In the genomic region with DNA sequence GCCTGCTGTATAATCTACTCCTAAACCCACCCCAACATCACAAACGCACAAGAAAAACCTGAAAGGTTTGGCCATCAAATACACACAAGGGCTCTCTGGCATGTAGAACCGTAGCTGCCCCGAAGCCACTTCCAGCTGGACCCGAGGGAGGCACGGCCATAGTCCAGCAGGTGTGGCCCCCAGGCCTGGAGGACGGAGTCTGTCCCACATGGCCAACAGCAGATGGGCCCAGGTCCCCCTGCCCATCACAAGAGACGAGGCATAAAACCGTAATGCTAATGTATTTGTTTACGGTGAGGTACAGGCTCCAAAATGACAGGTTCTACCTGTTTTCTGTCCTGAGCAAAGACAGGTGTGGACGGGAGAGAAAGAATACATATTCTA, we compare ENCODE assay signal across 26 cellular contexts.
DNase-seq lines count a peak whose midpoint lies in the region; ATAC-seq, FAIRE-seq and TF ChIP-seq lines count a peak whose summit lies in the region.
"Had no signal": no experiment of that assay in that cellular context is flagged by ENCODE, and none has a peak within 500 bp of the region (broad histone marks: within the 10 kb centered on the region; RNA-seq: fewer than 3 reads in every experiment).

No MANE protein-coding gene starts in this region.

- no peak overlapping the region for H4K5ac ChIP-seq in H1 (ENCODE audit: insufficient read length, low read depth, low read length)

- H4K8ac ChIP-seq in H1 (ENCODE audit: extremely low read depth, insufficient read depth, low read length): no peak overlapping the region

- H2AK5ac ChIP-seq in H1 (ENCODE audit: low read depth, low read length): no peak overlapping the region

- no peak overlapping the region for H2AFZ ChIP-seq in H1 (ENCODE audit: low read length)

- H3K79me2 ChIP-seq in H1 (ENCODE audit: control insufficient read depth in 1 of 2, insufficient read depth in 2 of 2, low read length in 2 of 2): no peaks in the 10 kb centered on the region

- no peak for FAIRE-seq in H1 (lab: Jason Lieb, UNC)
- FAIRE-seq: H54 had no signal

- no peak overlapping the region for H4K91ac ChIP-seq in H1 (replicated peaks; ENCODE audit: insufficient read length, low read length)

- H4K20me1 ChIP-seq in H1 (replicated peaks in 1 of 2; ENCODE audit: control insufficient read depth in 1 of 2, insufficient read depth in 2 of 2, low read length in 2 of 2): peaks cover 0 to 2% of the 10 kb centered on the region in 2 experiments

- H3K4ac ChIP-seq in H1 (replicated peaks; ENCODE audit: insufficient read length, low read depth, low read length): no peak overlapping the region

- 92% methylated on average over 10 of the region's 10 CpGs; no CpG with 5 or more reads in 1 of the 2 experiments for WGBS in H1 (ENCODE audit: extremely low coverage in 1 of 2, insufficient coverage in 1 of 2, insufficient read length in 1 of 2, insufficient replicate concordance in 2 of 2, low coverage in 1 of 2, low lambda C conversion rate in 2 of 2, missing lambda C conversion rate in 1 of 2), 2 experiments

- no peak for TF ChIP-seq POLR2A in Peyer's patch (IDR thresholded peaks at IDR 0.05)
- no peak for TF ChIP-seq POLR2A in H1 (IDR thresholded peaks at IDR 0.05; ENCODE audit: control extremely low read depth in 1 of 2, low read depth in 2 of 2, low read length in 2 of 2)

- TF ChIP-seq CTCF in Peyer's patch (IDR thresholded peaks at IDR 0.05) (no peak), H1 (IDR thresholded peaks at IDR 0.05; ENCODE audit: control extremely low read depth in 1 of 3, insufficient read depth in 1 of 3, low read depth in 1 of 3, low read length in 3 of 3) (no peak), upper lobe of right lung (IDR thresholded peaks at IDR 0.05) (no peak)

- H2BK120ac ChIP-seq in H1 (replicated peaks; ENCODE audit: low read depth, low read length): no peak overlapping the region

- no peak overlapping the region for H3K56ac ChIP-seq in H1 (replicated peaks; ENCODE audit: insufficient read length, low read depth, low read length)

- H3K27ac ChIP-seq in Peyer's patch: no peak overlapping the region
- no peak overlapping the region for H3K27ac ChIP-seq in H1 (ENCODE audit: low read depth, low read length)
- H3K27ac ChIP-seq in upper lobe of right lung: no peak overlapping the region

- no peak overlapping the region for H3K4me2 ChIP-seq in H1 (ENCODE audit: insufficient read depth in 1 of 2, low read depth in 2 of 2, low read length in 2 of 2)
- H3K4me2 ChIP-seq: SK-N-SH had no signal

- no peak overlapping the region for H2BK5ac ChIP-seq in H1 (ENCODE audit: low read depth, low read length)

- peak in 1 of 2 donors; percentile 31 for DNase-seq in activated naive CD4-positive, alpha-beta T cell treated with anti-CD3 and anti-CD28 coated beads, Interleukin-2, amount 50 U/mL, for 72 hours (ENCODE audit: low spot score in 2 of 2)
- DNase-seq in activated naive CD4-positive, alpha-beta T cell treated with anti-CD3 and anti-CD28 coated beads, Interleukin-2, amount 10 ng/mL, durations not matched to agents 7 days and 5 days: no peak
- DNase-seq in Peyer's patch: peak in 2 of 3 donors; percentile 41 to 43
- DNase-seq in H1 (ENCODE audit: low read depth in 1 of 2, low spot score in 2 of 2): no peak
- DNase-seq in SW480 (ENCODE audit: low spot score): no peak
- no peak for DNase-seq in upper lobe of right lung
- no peak for DNase-seq in NCI-H1417 treated with DMSO at 0.1 percent for 48 hours (lab: John Stamatoyannopoulos, UW)
- DNase-seq: ACHN; activated CD4-positive, CD25-positive, alpha-beta regulatory T cell treated with anti-CD3 and anti-CD28 coated beads, Interleukin-2, amount 50 U/mL, for 72 hours; activated naive CD4-positive, alpha-beta T cell treated with Interleukin-2 at 50 U/mL for 16 hours; aorta; DMS 273 treated with DMSO at 0.1 percent for 48 hours; effector memory CD8-positive, alpha-beta T cell; esophagus squamous epithelium; KG1; left colon; NCI-H2029; SK-N-SH; T1000 had no signal

- ATAC-seq in activated naive CD4-positive, alpha-beta T cell treated with anti-CD3 and anti-CD28 coated beads, Interleukin-2, amount 50 U/mL, for 72 hours: no peak
- ATAC-seq in stimulated activated memory B cell treated with anti-CD40 and anti-IgM and Interleukin-4, amounts not matched to agents 10 μg/mL and 1 μg/mL and 100 μg/mL, for 72 hours: no peak
- ATAC-seq in upper lobe of right lung: no peak
- ATAC-seq: effector memory CD8-positive, alpha-beta T cell; left colon; Panc1 had no signal

- H3K4me3 ChIP-seq in Peyer's patch (no peak overlapping the region), H1 (ENCODE audit: extremely low read depth in 1 of 4, insufficient read depth in 2 of 4, low read depth in 3 of 4, low read length in 4 of 4) (no peak overlapping the region), upper lobe of right lung (no peak overlapping the region)
- H3K4me3 ChIP-seq: esophagus squamous epithelium had no signal

- no peak overlapping the region for H3K18ac ChIP-seq in H1 (ENCODE audit: extremely low read depth, low read length)

- POLR2A ChIA-PET in H1 (lab: Charles Lee; ENCODE audit: partially characterized antibody): interaction anchor here (0.5 to 1.3 kb wide), 3 partner anchors 64 to 388 kb away, joined by 3 to 4 read pairs (median 3); a partner anchor contains a TSS

- H3K27me3 Mint-ChIP-seq in activated naive CD4-positive, alpha-beta T cell treated with anti-CD3 and anti-CD28 coated beads, Interleukin-2, amount 10 ng/mL, durations not matched to agents 7 days and 5 days: peaks cover 63% of the 10 kb centered on the region
- H3K27me3 Mint-ChIP-seq in stimulated activated memory B cell treated with anti-CD40 and anti-IgM and Interleukin-4, amounts not matched to agents 10 μg/mL and 1 μg/mL and 100 μg/mL, for 72 hours: peaks cover 12% of the 10 kb centered on the region

- peaks cover 54% of the 10 kb centered on the region for H3K4me1 Mint-ChIP-seq in activated naive CD4-positive, alpha-beta T cell treated with anti-CD3 and anti-CD28 coated beads, Interleukin-2, amount 10 ng/mL, durations not matched to agents 7 days and 5 days
- H3K4me1 Mint-ChIP-seq in stimulated activated memory B cell treated with anti-CD40 and anti-IgM and Interleukin-4, amounts not matched to agents 10 μg/mL and 1 μg/mL and 100 μg/mL, for 72 hours: peaks cover 42% of the 10 kb centered on the region

- no peak for TF ChIP-seq EP300 in H1 (IDR thresholded peaks at IDR 0.05; ENCODE audit: borderline replicate concordance in 1 of 2, low read depth in 2 of 2, low read length in 2 of 2)

- H3K9ac ChIP-seq in H1 (replicated peaks in 1 of 4; ENCODE audit: extremely low read depth in 1 of 4, low read depth in 3 of 4, low read length in 3 of 4): no peak overlapping the region
- H3K9ac ChIP-seq: SK-N-SH had no signal

- no peak overlapping the region for H3K23ac ChIP-seq in H1 (ENCODE audit: insufficient read length)

- H3K9me3 Mint-ChIP-seq in activated naive CD4-positive, alpha-beta T cell treated with anti-CD3 and anti-CD28 coated beads, Interleukin-2, amount 50 U/mL, for 72 hours: no peaks in the 10 kb centered on the region
- H3K9me3 Mint-ChIP-seq in activated naive CD4-positive, alpha-beta T cell treated with anti-CD3 and anti-CD28 coated beads, Interleukin-2, amount 10 ng/mL, durations not matched to agents 7 days and 5 days: no peaks in the 10 kb centered on the region
- H3K9me3 Mint-ChIP-seq in stimulated activated memory B cell treated with anti-CD40 and anti-IgM and Interleukin-4, amounts not matched to agents 10 μg/mL and 1 μg/mL and 100 μg/mL, for 72 hours: no peaks in the 10 kb centered on the region
- H3K9me3 Mint-ChIP-seq: central memory CD8-positive, alpha-beta T cell; effector memory CD8-positive, alpha-beta T cell; mesothelial cell of epicardium had no signal

- intact Hi-C loops in upper lobe of right lung (cut with DNase I): loop anchor here (10.0 kb wide), 1 partner anchor 389 kb away; a partner anchor contains a TSS

- H3K9me3 ChIP-seq in Peyer's patch: no peaks in the 10 kb centered on the region
- H3K9me3 ChIP-seq in H1 (ENCODE audit: insufficient read depth in 2 of 2, low read depth in 1 of 2, low read length in 1 of 2): no peaks in the 10 kb centered on the region
- H3K9me3 ChIP-seq in upper lobe of right lung: no peaks in the 10 kb centered on the region
- H3K9me3 ChIP-seq: esophagus squamous epithelium, SK-N-SH had no signal

- TF ChIP-seq RAD21 in H1 (IDR thresholded peaks at IDR 0.05 in 1 of 2, conservative IDR thresholded peaks at IDR 0.05 in 1 of 2; ENCODE audit: low read depth in 2 of 2, low read length in 2 of 2): no peak

- H2BK15ac ChIP-seq in H1 (ENCODE audit: low read length): 0 out of 2 replicates have a peak overlapping the region, but pooled peaks have one; percentile 29

- H3K36me3 ChIP-seq in Peyer's patch (no peaks in the 10 kb centered on the region), H1 (ENCODE audit: control insufficient read depth in 2 of 4, insufficient read depth in 4 of 4, low read length in 3 of 4) (no peaks in the 10 kb centered on the region), upper lobe of right lung (no peaks in the 10 kb centered on the region)
- H3K36me3 ChIP-seq: esophagus squamous epithelium had no signal

- H3K79me1 ChIP-seq in H1 (ENCODE audit: low read depth, low read length): no peaks in the 10 kb centered on the region

- H3K4me1 ChIP-seq in Peyer's patch (peaks cover 6 to 21% (median 11%) of the 10 kb centered on the region in 4 donors), H1 (replicated peaks in 1 of 4; ENCODE audit: control insufficient read depth in 3 of 4, insufficient read depth in 4 of 4, low read length in 3 of 4) (peaks cover 0 to 2% (median 0%) of the 10 kb centered on the region in 4 experiments; a peak in 1 of 7 replicates), upper lobe of right lung (peaks cover 21% of the 10 kb centered on the region)

- H2BK12ac ChIP-seq in H1 (ENCODE audit: low read depth, low read length): no peak overlapping the region

- no peak overlapping the region for H2BK20ac ChIP-seq in H1 (ENCODE audit: low read length)

- H3K4me3 Mint-ChIP-seq in activated naive CD4-positive, alpha-beta T cell treated with anti-CD3 and anti-CD28 coated beads, Interleukin-2, amount 10 ng/mL, durations not matched to agents 7 days and 5 days: no peak overlapping the region
- no peak overlapping the region for H3K4me3 Mint-ChIP-seq in stimulated activated memory B cell treated with anti-CD40 and anti-IgM and Interleukin-4, amounts not matched to agents 10 μg/mL and 1 μg/mL and 100 μg/mL, for 72 hours
- H3K4me3 Mint-ChIP-seq: CD14-positive monocyte; central memory CD8-positive, alpha-beta T cell; effector memory CD8-positive, alpha-beta T cell; mesothelial cell of epicardium had no signal

- H3K23me2 ChIP-seq in H1 (ENCODE audit: low read depth, low read length): no peaks in the 10 kb centered on the region

- no peaks in the 10 kb centered on the region for H3K27me3 ChIP-seq in Peyer's patch
- H3K27me3 ChIP-seq in H1 (replicated peaks in 1 of 4; ENCODE audit: control insufficient read depth in 3 of 4, extremely low read depth in 1 of 4, insufficient read depth in 3 of 4, low read length in 3 of 4): no peaks in the 10 kb centered on the region
- H3K27me3 ChIP-seq in upper lobe of right lung: no peaks in the 10 kb centered on the region
- H3K27me3 ChIP-seq: esophagus squamous epithelium had no signal

- peak overlapping the region; percentile 7 to 16 for H3K27ac Mint-ChIP-seq in activated naive CD4-positive, alpha-beta T cell treated with anti-CD3 and anti-CD28 coated beads, Interleukin-2, amount 50 U/mL, for 72 hours
- no peak overlapping the region for H3K27ac Mint-ChIP-seq in activated naive CD4-positive, alpha-beta T cell treated with anti-CD3 and anti-CD28 coated beads, Interleukin-2, amount 10 ng/mL, durations not matched to agents 7 days and 5 days
- peak overlapping the region; percentile 73 for H3K27ac Mint-ChIP-seq in stimulated activated memory B cell treated with anti-CD40 and anti-IgM and Interleukin-4, amounts not matched to agents 10 μg/mL and 1 μg/mL and 100 μg/mL, for 72 hours
- H3K27ac Mint-ChIP-seq: mesothelial cell of epicardium, progenitor cell of endocrine pancreas had no signal

- peaks cover 0 to 9% of the 10 kb centered on the region in 2 donors for H3K36me3 Mint-ChIP-seq in activated naive CD4-positive, alpha-beta T cell treated with anti-CD3 and anti-CD28 coated beads, Interleukin-2, amount 50 U/mL, for 72 hours
- no peaks in the 10 kb centered on the region for H3K36me3 Mint-ChIP-seq in activated naive CD4-positive, alpha-beta T cell treated with anti-CD3 and anti-CD28 coated beads, Interleukin-2, amount 10 ng/mL, durations not matched to agents 7 days and 5 days
- no peaks in the 10 kb centered on the region for H3K36me3 Mint-ChIP-seq in stimulated activated memory B cell treated with anti-CD40 and anti-IgM and Interleukin-4, amounts not matched to agents 10 μg/mL and 1 μg/mL and 100 μg/mL, for 72 hours
- H3K36me3 Mint-ChIP-seq: CD14-positive monocyte, mesothelial cell of epicardium had no signal

- no peak overlapping the region for H3K14ac ChIP-seq in H1 (ENCODE audit: insufficient read length)

- CTCF ChIA-PET in activated naive CD4-positive, alpha-beta T cell treated with anti-CD3 and anti-CD28 coated beads, Interleukin-2, amount 10 ng/mL, durations not matched to agents 7 days and 5 days (lab: Charles Lee): interaction anchor here (0.7 to 5.1 kb wide), 7 partner anchors 8 to 398 kb away, joined by 3 to 60 read pairs (median 5); a partner anchor contains a TSS
- CTCF ChIA-PET in H1 (lab: Charles Lee; ENCODE audit: partially characterized antibody): interaction anchor here (0.8 to 7.7 kb wide), 11 partner anchors 8 to 398 kb away, joined by 3 to 68 read pairs (median 5); a partner anchor contains a TSS

Comparison
In these comparisons a context has a peak if more than half of its experiments do, and no peak if none do; other contexts are left out.
1. DNase-seq: peak in Peyer's patch (2 of 3); none in activated naive CD4-positive, alpha-beta T cell treated with anti-CD3 and anti-CD28 coated beads, Interleukin-2, amount 10 ng/mL, durations not matched to agents 7 days and 5 days (single experiment), H1 (0 of 2), SW480 (single experiment), upper lobe of right lung (single experiment) and NCI-H1417 treated with DMSO at 0.1 percent for 48 hours (single experiment).